In the genomic region with DNA sequence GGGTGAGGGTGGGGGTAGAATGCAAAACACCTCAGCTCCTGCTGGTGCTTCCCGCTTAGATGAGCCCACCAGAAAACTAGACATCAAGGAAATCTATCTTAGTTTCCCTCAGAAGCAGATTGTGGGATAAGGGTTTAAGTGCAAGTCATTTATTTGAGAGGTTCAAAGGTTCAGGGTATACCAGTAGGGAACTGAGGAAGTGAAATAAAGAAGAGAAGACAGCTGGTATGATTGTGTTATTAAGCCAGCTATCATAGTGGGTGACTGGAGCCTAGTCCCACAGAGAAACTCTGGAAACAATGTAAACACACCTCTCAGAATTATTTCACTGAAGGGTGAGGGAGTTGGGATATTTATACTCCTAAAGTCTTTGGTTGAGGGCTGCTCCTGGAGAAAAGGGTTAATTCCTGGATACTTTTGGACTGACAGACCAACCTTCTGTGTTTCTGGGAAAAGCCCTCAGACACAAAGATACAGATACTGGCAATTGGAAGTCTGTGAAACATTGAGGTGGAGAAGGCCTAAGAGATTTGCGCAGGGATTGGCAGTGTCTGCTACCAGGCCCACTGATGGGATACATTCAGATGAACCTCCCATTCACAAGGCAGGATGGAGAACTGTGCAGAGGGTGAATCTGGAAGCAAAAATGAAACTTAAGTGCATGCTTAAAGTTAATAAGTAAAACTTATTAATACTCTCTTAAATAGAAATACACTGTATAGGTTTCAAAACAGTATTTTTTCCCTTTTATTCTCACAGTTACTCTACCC, we compare ENCODE assay signal across 19 cellular contexts. TPM values are rescaled to one million over a fixed set of nuclear protein-coding genes. Genes with fewer than 3 reads are reported as not detected.
A peak's percentile ranks its signal among the peaks of the same experiment; 100 is the strongest.
DNase-seq lines count a peak whose midpoint lies in the region; ATAC-seq and TF ChIP-seq lines count a peak whose summit lies in the region.
"Had no signal": no experiment of that assay in that cellular context is flagged by ENCODE, and none has a peak within 500 bp of the region (broad histone marks: within the 10 kb centered on the region; RNA-seq: fewer than 3 reads in every experiment).

No MANE protein-coding gene starts in this region.

- ATAC-seq in lower lobe of right lung, result peak; percentile 48 to 64
- no peak for ATAC-seq in HG02623 (IDR thresholded peaks at IDR 0.05; ENCODE audit: unreplicated experiment)
- no peak for ATAC-seq in GM18870 (IDR thresholded peaks at IDR 0.05; ENCODE audit: unreplicated experiment)
- ATAC-seq: activated T-helper 17 cell treated with anti-CD3 and anti-CD28 coated beads, Interleukin-2, amount 50 U/mL, for 72 hours; stimulated activated naive CD8-positive, alpha-beta T cell treated with anti-CD3 and anti-CD28 coated beads, Interleukin-15, amount 100 ng/mL, for 72 hours had no signal

- POLR2A ChIA-PET in HEK293 (lab: Yijun Ruan, JAX), result interaction anchor here (0.6 to 0.9 kb wide), 2 partner anchors 18 to 64 kb away, joined by 3 read pairs; partner anchors contain the start of gene RBM22

- H3K4me1 ChIP-seq in HEK293 (ENCODE audit: control insufficient read depth, insufficient read depth, low read length) (peaks cover 7% of the 10 kb centered on the region; the same call in 1 of the 2 replicates), lower lobe of right lung (peaks cover 20% of the 10 kb centered on the region)

- DNase-seq in AML-193 (lab: John Stamatoyannopoulos, UW), result peak; percentile 23
- DNase-seq in SIG-M5 (lab: John Stamatoyannopoulos, UW), result peak; percentile 58
- no peak for DNase-seq in lower lobe of right lung
- DNase-seq in D341Med (ENCODE audit: low spot score), result no peak
- no peak for DNase-seq in RKO (ENCODE audit: low spot score)
- DNase-seq: ACHN; activated B cell treated with CpG ODN at 0.5 μM for 24 hours; amygdala; central memory CD4-positive, alpha-beta T cell; effector CD4-positive, alpha-beta T cell; heart right ventricle; NCI-H1436; NCI-H82; stimulated activated naive CD8-positive, alpha-beta T cell treated with anti-CD3 and anti-CD28 coated beads, Interleukin-15, amount 100 ng/mL, for 72 hours; uterus had no signal

- H3K27ac ChIP-seq in HEK293 (ENCODE audit: extremely low read depth, low read depth, low read length) (no peak overlapping the region), lower lobe of right lung (peak overlapping the region; percentile 53)

- no peak for TF ChIP-seq CTCF in HEK293 (tag by site-specific recombination; IDR thresholded peaks at IDR 0.05)
- no peak for TF ChIP-seq CTCF in lower lobe of right lung (IDR thresholded peaks at IDR 0.05)

- intact Hi-C loops in lower lobe of right lung (cut with DNase I), result no loop called here

- CTCF ChIA-PET in HEK293 (lab: Yijun Ruan, JAX), result interaction anchor here (0.7 to 1.5 kb wide), 3 partner anchors 14 to 195 kb away, joined by 3 to 7 read pairs (median 3); partner anchors contain the start of gene SMIM3

- H3K27me3 ChIP-seq in lower lobe of right lung (ENCODE audit: low read depth), result no peaks in the 10 kb centered on the region
- H3K27me3 ChIP-seq: heart right ventricle, uterus had no signal

- no peaks in the 10 kb centered on the region for H3K36me3 ChIP-seq in HEK293 (ENCODE audit: control insufficient read depth in 2 of 2, insufficient read depth in 1 of 2, low read length in 2 of 2)
- H3K36me3 ChIP-seq in lower lobe of right lung, result no peaks in the 10 kb centered on the region
- H3K36me3 ChIP-seq: heart right ventricle, uterus had no signal

- H3K4me3 ChIP-seq in HEK293 (ENCODE audit: low read depth, low read length) (no peak overlapping the region), lower lobe of right lung (no peak overlapping the region)
- H3K4me3 ChIP-seq: heart right ventricle, uterus had no signal

- no peaks in the 10 kb centered on the region for H3K9me3 ChIP-seq in HEK293 (ENCODE audit: control insufficient read depth, insufficient read depth, low read depth, low read length)
- no peaks in the 10 kb centered on the region for H3K9me3 ChIP-seq in lower lobe of right lung
- H3K9me3 ChIP-seq: heart right ventricle, uterus had no signal

TF ChIP-seq in HEK293, 187 proteins besides CTCF, POLR2A, EP300 and RAD21:
- TF ChIP-seq ZNF510 (tag by site-specific recombination; IDR thresholded peaks at IDR 0.05; ENCODE audit: insufficient replicate concordance) (no peak), ZNF37A (tag by site-specific recombination; IDR thresholded peaks at IDR 0.05) (peak; percentile 98)
TF ChIP-seq in HEK293: peak in this region for 1.

RNA-seq across cellular contexts. Expression of gene DCTN4, which starts 6.4 kb away (rescaled TPM):
- 71.8 TPM for total RNA-seq in lower lobe of right lung

RNA-seq across cellular contexts. Expression of gene SMIM3, which starts 13.4 kb away (rescaled TPM):
- total RNA-seq in lower lobe of right lung, result 17.1 TPM

Comparison
In these comparisons a context has a peak if more than half of its experiments do, and no peak if none do; other contexts are left out.
1. DNase-seq: peak in AML-193 (2 of 2) and SIG-M5 (single experiment); none in lower lobe of right lung (single experiment), D341Med (single experiment) and RKO (single experiment).
2. ATAC-seq: peak in lower lobe of right lung (2 of 2); none in HG02623 (single experiment) and GM18870 (single experiment).